15 cellular contexts compared by ENCODE assay signal in genomic region chr22:37911273-37911672, GRCh38. TPM values are rescaled to one million over a fixed set of nuclear protein-coding genes. Genes with fewer than 3 reads are reported as not detected.
DNase-seq lines count a peak whose midpoint lies in the region; ATAC-seq and TF ChIP-seq lines count a peak whose summit lies in the region.
"Had no signal": no experiment of that assay in that cellular context is flagged by ENCODE, and none has a peak within 500 bp of the region (broad histone marks: within the 10 kb centered on the region; RNA-seq: fewer than 3 reads in every experiment).

No MANE protein-coding gene starts in this region.

- H3K4me3 Mint-ChIP-seq in neural crest cell (peak overlapping the region; percentile 20), type B pancreatic cell (peak overlapping the region; percentile 78)
- H3K4me3 Mint-ChIP-seq in activated naive CD8-positive, alpha-beta T cell treated with anti-CD3 and anti-CD28 coated beads, Interleukin-2, amount 50 U/mL, for 24 hours = no peak overlapping the region

- H3K27ac Mint-ChIP-seq in neural crest cell (ENCODE audit: unreplicated experiment) = no peak overlapping the region
- H3K27ac Mint-ChIP-seq in type B pancreatic cell = peak overlapping the region; percentile 87
- H3K27ac Mint-ChIP-seq in activated naive CD8-positive, alpha-beta T cell treated with anti-CD3 and anti-CD28 coated beads, Interleukin-2, amount 50 U/mL, for 24 hours = no peak overlapping the region

- peaks cover 43% of the 10 kb centered on the region for H3K4me1 Mint-ChIP-seq in neural crest cell
- H3K4me1 Mint-ChIP-seq in type B pancreatic cell (ENCODE audit: unreplicated experiment) = peaks cover 40% of the 10 kb centered on the region
- peaks cover 17% of the 10 kb centered on the region for H3K4me1 Mint-ChIP-seq in activated naive CD8-positive, alpha-beta T cell treated with anti-CD3 and anti-CD28 coated beads, Interleukin-2, amount 50 U/mL, for 24 hours

- H3K27ac ChIP-seq in cardiac muscle cell (peak overlapping the region; percentile 73), right cardiac atrium (ENCODE audit: low read length) (no peak overlapping the region), epithelial cell of prostate (peak overlapping the region; percentile 100)
- H3K27ac ChIP-seq: HL-60 had no signal

- H3K27me3 ChIP-seq in cardiac muscle cell = no peaks in the 10 kb centered on the region
- H3K27me3 ChIP-seq in right cardiac atrium (ENCODE audit: control insufficient read depth, insufficient read depth) = no peaks in the 10 kb centered on the region
- H3K27me3 ChIP-seq: ascending aorta, testis had no signal

- H3K4me3 ChIP-seq in cardiac muscle cell = no peak overlapping the region
- H3K4me3 ChIP-seq in right cardiac atrium (ENCODE audit: low read length) = no peak overlapping the region
- H3K4me3 ChIP-seq: ascending aorta, testis had no signal

- TF ChIP-seq CTCF in cardiac muscle cell (IDR thresholded peaks at IDR 0.05; ENCODE audit: low read depth, low read length) (no peak), neural crest cell (conservative IDR thresholded peaks at IDR 0.05) (no peak), type B pancreatic cell (conservative IDR thresholded peaks at IDR 0.05) (no peak)

- H3K27me3 Mint-ChIP-seq in neural crest cell (ENCODE audit: low read depth) (no peaks in the 10 kb centered on the region), type B pancreatic cell (no peaks in the 10 kb centered on the region)
- H3K27me3 Mint-ChIP-seq in activated naive CD8-positive, alpha-beta T cell treated with anti-CD3 and anti-CD28 coated beads, Interleukin-2, amount 50 U/mL, for 24 hours = no peaks in the 10 kb centered on the region

- 68% methylated on average over 6 of the region's 6 CpGs for WGBS in right cardiac atrium

- no peak for ATAC-seq in right cardiac atrium
- no peak for ATAC-seq in GM21515 (IDR thresholded peaks at IDR 0.05; ENCODE audit: unreplicated experiment)
- ATAC-seq in activated naive CD8-positive, alpha-beta T cell treated with anti-CD3 and anti-CD28 coated beads, Interleukin-2, amount 50 U/mL, for 24 hours = no peak

- no peaks in the 10 kb centered on the region for H3K36me3 ChIP-seq in cardiac muscle cell

- intact Hi-C loops in right cardiac atrium (cut with DNase I) = no loop called here

- DNase-seq in cardiac muscle cell (ENCODE audit: low read depth in 1 of 2, low spot score in 1 of 2) = no peak
- DNase-seq in right cardiac atrium = no peak
- DNase-seq in epithelial cell of prostate (ENCODE audit: low read depth, low spot score) = no peak
- DNase-seq in neural crest cell (ENCODE audit: low read depth, low spot score) = no peak
- no peak for DNase-seq in type B pancreatic cell (ENCODE audit: extremely low spot score, unreplicated experiment)
- DNase-seq in D341Med (ENCODE audit: low spot score) = no peak
- DNase-seq in activated naive CD8-positive, alpha-beta T cell treated with anti-CD3 and anti-CD28 coated beads, Interleukin-2, amount 50 U/mL, for 24 hours = no peak
- DNase-seq: activated gamma-delta T cell treated with Interleukin-2 at 50 U/mL for 16 hours, foreskin fibroblast, NCI-H1436 treated with DMSO at 0.1 percent for 48 hours, testis had no signal

- H3K9me3 Mint-ChIP-seq in neural crest cell (no peaks in the 10 kb centered on the region), type B pancreatic cell (no peaks in the 10 kb centered on the region)
- no peaks in the 10 kb centered on the region for H3K9me3 Mint-ChIP-seq in activated naive CD8-positive, alpha-beta T cell treated with anti-CD3 and anti-CD28 coated beads, Interleukin-2, amount 50 U/mL, for 24 hours

- H3K4me1 ChIP-seq in cardiac muscle cell (ENCODE audit: low read depth) (peaks cover 20% of the 10 kb centered on the region), right cardiac atrium (ENCODE audit: control insufficient read depth, insufficient read depth, low read length) (peaks cover 7% of the 10 kb centered on the region)

- H3K36me3 Mint-ChIP-seq in neural crest cell (ENCODE audit: low read depth) = no peaks in the 10 kb centered on the region
- H3K36me3 Mint-ChIP-seq in type B pancreatic cell = peaks cover 12% of the 10 kb centered on the region
- no peaks in the 10 kb centered on the region for H3K36me3 Mint-ChIP-seq in activated naive CD8-positive, alpha-beta T cell treated with anti-CD3 and anti-CD28 coated beads, Interleukin-2, amount 50 U/mL, for 24 hours (ENCODE audit: low read depth)

- H3K9me3 ChIP-seq in cardiac muscle cell (ENCODE audit: low read depth) (no peaks in the 10 kb centered on the region), right cardiac atrium (ENCODE audit: control insufficient read depth, low read length) (no peaks in the 10 kb centered on the region)
- H3K9me3 ChIP-seq: ascending aorta, testis had no signal

RNA-seq across cellular contexts. Expression of gene MICALL1, which starts 5.2 kb away (rescaled TPM):
- total RNA-seq in cardiac muscle cell (27.4 and 34.9 TPM in 2 replicates), right cardiac atrium (10 to 100 TPM; 11.5 to 17.0 (median 14.2) TPM), neural crest cell (49.1 and 54.4 TPM in 2 replicates), type B pancreatic cell (ENCODE audit: low replicate concordance) (56.5 and 107 TPM in 2 replicates)
- polyA plus RNA-seq in cardiac muscle cell (10.2 and 13.6 TPM in 2 replicates), right cardiac atrium (9.8 TPM)

RNA-seq across cellular contexts. Expression of gene C22orf23, which starts 42.1 kb away (rescaled TPM):
- total RNA-seq in cardiac muscle cell (0.80 and 0.99 TPM in 2 replicates), right cardiac atrium (under 1 TPM; 0.19 to 0.46 (median 0.27) TPM), neural crest cell (0.79 and 1.5 TPM in 2 replicates), type B pancreatic cell (ENCODE audit: low replicate concordance) (0.64 and 0.70 TPM in 2 replicates)
- polyA plus RNA-seq in cardiac muscle cell (1.1 and 2.5 TPM in 2 replicates), right cardiac atrium (0.54 TPM)
- total RNA-seq: ascending aorta, mucosa of gallbladder had no signal

RNA-seq across cellular contexts. Expression of gene POLR2F, which starts 42.2 kb away (rescaled TPM):
- total RNA-seq in cardiac muscle cell = 63.3 and 127 TPM in 2 replicates
- polyA plus RNA-seq in cardiac muscle cell = 124 and 183 TPM in 2 replicates
- total RNA-seq in right cardiac atrium = 10 to 100 TPM; 62.1 to 85.5 (median 76.9) TPM
- polyA plus RNA-seq in right cardiac atrium = 159 TPM
- total RNA-seq in neural crest cell = 137 and 143 TPM in 2 replicates
- total RNA-seq in type B pancreatic cell (ENCODE audit: low replicate concordance) = 92.0 and 99.6 TPM in 2 replicates
